25 cellular contexts compared by ENCODE assay signal in genomic region chr17:31544186-31544585, GRCh38.
DNase-seq lines count a peak whose midpoint lies in the region; TF ChIP-seq lines count a peak whose summit lies in the region.
"Had no signal": no experiment of that assay in that cellular context is flagged by ENCODE, and none has a peak within 500 bp of the region (broad histone marks: within the 10 kb centered on the region; RNA-seq: fewer than 3 reads in every experiment).

No MANE protein-coding gene starts in this region.

- H3F3A ChIP-seq in Loucy (ENCODE audit: low read depth): peaks cover 3% of the 10 kb centered on the region; the same call in 1 of the 2 replicates

- H3K27me3 Mint-ChIP-seq in glutamatergic neuron (ENCODE audit: unreplicated experiment) (peaks cover 14% of the 10 kb centered on the region), endothelial cell (ENCODE audit: unreplicated experiment) (peaks cover 5% of the 10 kb centered on the region)
- H3K27me3 Mint-ChIP-seq: natural killer cell treated with Interleukin-12 subunit alpha and Interleukin-12 subunit beta and Interleukin-15 and Interleukin-18, amount 100 ng/mL, for 72 hours had no signal

- H3K4me2 ChIP-seq in Loucy (ENCODE audit: low read depth, low read length, poor library complexity, severe bottlenecking): no peak overlapping the region
- H3K4me2 ChIP-seq: KMS-11 had no signal

- H3K4me3 ChIP-seq in Loucy (ENCODE audit: low read length, poor library complexity, severe bottlenecking): no peak overlapping the region
- H3K4me3 ChIP-seq: ascending aorta, gastroesophageal sphincter, lung, SJCRH30, transverse colon had no signal

- H3K4me1 Mint-ChIP-seq in glutamatergic neuron (ENCODE audit: low read depth, unreplicated experiment) (peaks cover 7% of the 10 kb centered on the region), endothelial cell (ENCODE audit: unreplicated experiment) (peaks cover 5% of the 10 kb centered on the region)

- H3K4me1 ChIP-seq in Loucy (ENCODE audit: insufficient read depth, low read length, poor library complexity, severe bottlenecking): peaks cover 31% of the 10 kb centered on the region
- H3K4me1 ChIP-seq: SJCRH30 had no signal

- H3K27me3 ChIP-seq in Loucy (ENCODE audit: insufficient read depth, low read length, poor library complexity, severe bottlenecking): no peaks in the 10 kb centered on the region
- H3K27me3 ChIP-seq: ascending aorta, gastroesophageal sphincter, SJCRH30, transverse colon had no signal

- no peak overlapping the region for H3K4me3 Mint-ChIP-seq in glutamatergic neuron (ENCODE audit: unreplicated experiment)
- H3K4me3 Mint-ChIP-seq in endothelial cell (ENCODE audit: unreplicated experiment): no peak overlapping the region
- H3K4me3 Mint-ChIP-seq: activated T-cell treated with anti-CD3 and anti-CD28 coated beads, Interleukin-2, amount 50 U/mL, for 4 hours; natural killer cell treated with Interleukin-12 subunit alpha and Interleukin-12 subunit beta and Interleukin-15 and Interleukin-18, amount 100 ng/mL, for 72 hours had no signal

- no peak for TF ChIP-seq CTCF in Loucy (conservative IDR thresholded peaks at IDR 0.05; ENCODE audit: low read length)
- no peak for TF ChIP-seq CTCF in glutamatergic neuron (IDR thresholded peaks at IDR 0.05; ENCODE audit: partially characterized antibody, unreplicated experiment)
- no peak for TF ChIP-seq CTCF in GM10266 (IDR thresholded peaks at IDR 0.05; ENCODE audit: control insufficient read depth, insufficient read depth, low read depth, missing control alignments)
- TF ChIP-seq CTCF in endothelial cell (IDR thresholded peaks at IDR 0.05; ENCODE audit: unreplicated experiment): no peak

- H3K27ac Mint-ChIP-seq in glutamatergic neuron (ENCODE audit: unreplicated experiment): peak overlapping the region; percentile 49
- no peak overlapping the region for H3K27ac Mint-ChIP-seq in endothelial cell (ENCODE audit: unreplicated experiment)
- H3K27ac Mint-ChIP-seq: natural killer cell treated with Interleukin-12 subunit alpha and Interleukin-12 subunit beta and Interleukin-15 and Interleukin-18, amount 100 ng/mL, for 72 hours had no signal

- H3K9me2 ChIP-seq in Loucy (replicated peaks; ENCODE audit: low read depth, low read length): no peaks in the 10 kb centered on the region

- H3K36me3 ChIP-seq in Loucy (ENCODE audit: insufficient read depth, low read length): no peaks in the 10 kb centered on the region
- H3K36me3 ChIP-seq: ascending aorta, gastroesophageal sphincter, SJCRH30, transverse colon had no signal

- H3K9me3 Mint-ChIP-seq in glutamatergic neuron (ENCODE audit: unreplicated experiment) (peaks cover 18% of the 10 kb centered on the region), endothelial cell (ENCODE audit: unreplicated experiment) (no peaks in the 10 kb centered on the region)
- H3K9me3 Mint-ChIP-seq: activated T-cell treated with anti-CD3 and anti-CD28 coated beads, Interleukin-2, amount 50 U/mL, for 4 hours; natural killer cell treated with Interleukin-12 subunit alpha and Interleukin-12 subunit beta and Interleukin-15 and Interleukin-18, amount 100 ng/mL, for 72 hours had no signal

- in situ Hi-C loops in G401 (cut with HindIII; ENCODE audit: low sequenced_read_pairs): no loop called here

- DNase-seq in D341Med (ENCODE audit: low spot score) (peak; percentile 38), NOMO-1 treated with dmso at 0.1 percent for 144 hours (lab: John Stamatoyannopoulos, UW; ENCODE audit: unreplicated experiment) (peak; percentile 90), glutamatergic neuron (peak; percentile 71), AG08395 (ENCODE audit: low spot score) (no peak), GM10266 (ENCODE audit: extremely low spot score) (no peak), endothelial cell (ENCODE audit: low spot score) (no peak), G401 (ENCODE audit: low spot score) (no peak)
- DNase-seq: ACHN; activated CD4-positive, alpha-beta T cell treated with anti-CD3 and anti-CD28 coated beads, Interleukin-2, amount 50 U/mL, for 1 hour; activated CD4-positive, CD25-positive, alpha-beta regulatory T cell; activated T-cell treated with anti-CD3 and anti-CD28 coated beads, Interleukin-2, amount 50 U/mL, for 4 hours; hippocampal formation; MM.1S; NCI-H1436 treated with DMSO at 0.1 percent for 48 hours; NCI-H510A treated with DMSO at 0.1 percent for 48 hours; RPMI8226; SJCRH30; stimulated activated CD4-positive, alpha-beta T cell treated with anti-CD3 and anti-CD28 coated beads, Interleukin-4, amount 100 ng/mL, for 24 hours; transverse colon had no signal

- H3K36me3 Mint-ChIP-seq in glutamatergic neuron (ENCODE audit: unreplicated experiment) (peaks cover 7% of the 10 kb centered on the region), endothelial cell (ENCODE audit: low read depth, unreplicated experiment) (no peaks in the 10 kb centered on the region)
- H3K36me3 Mint-ChIP-seq: natural killer cell treated with Interleukin-12 subunit alpha and Interleukin-12 subunit beta and Interleukin-15 and Interleukin-18, amount 100 ng/mL, for 72 hours had no signal

- H4K20me1 ChIP-seq in Loucy (ENCODE audit: insufficient read depth, low read length, poor library complexity, severe bottlenecking): no peaks in the 10 kb centered on the region

- no peaks in the 10 kb centered on the region for H3K9me3 ChIP-seq in Loucy (ENCODE audit: insufficient read depth, low read depth, low read length)
- H3K9me3 ChIP-seq: ascending aorta, gastroesophageal sphincter, SJCRH30, transverse colon had no signal

- no peak overlapping the region for H2AFZ ChIP-seq in Loucy (ENCODE audit: low read length)

- H3K9ac ChIP-seq in Loucy (ENCODE audit: low read depth, low read length, poor library complexity, severe bottlenecking): peak overlapping the region; percentile 0
- H3K9ac ChIP-seq: KMS-11 had no signal

- peaks cover 19% of the 10 kb centered on the region; the same call in 1 of the 2 replicates for H3K79me2 ChIP-seq in Loucy (ENCODE audit: insufficient read depth, low read length)

Comparison
In these comparisons a context has a peak if more than half of its experiments do, and no peak if none do; other contexts are left out.
1. DNase-seq: peak in D341Med (single experiment), NOMO-1 treated with dmso at 0.1 percent for 144 hours (single experiment) and glutamatergic neuron (single experiment); none in AG08395 (single experiment), GM10266 (single experiment), endothelial cell (single experiment) and G401 (single experiment).